Comparison of ENCODE assay signal across 9 cellular contexts in the genomic region with DNA sequence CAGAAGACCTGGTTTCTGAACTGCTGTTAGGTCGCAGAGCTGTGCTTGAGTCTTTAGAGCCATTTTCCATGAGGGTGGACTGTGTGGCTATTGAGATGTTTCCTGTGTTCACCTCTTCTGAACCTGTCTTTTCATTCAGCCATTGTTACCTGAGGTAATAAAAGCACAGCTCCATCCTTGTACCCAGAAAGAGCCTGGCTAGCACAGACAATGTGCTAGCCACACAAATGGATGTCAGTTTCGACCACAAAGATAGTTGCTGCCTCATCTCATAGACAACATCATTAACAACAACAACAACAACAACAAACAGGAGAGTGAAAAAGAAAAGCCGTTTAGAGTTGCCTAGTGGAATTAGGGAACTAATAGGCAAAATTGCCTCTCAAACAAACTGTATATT.
"Had no signal": no experiment of that assay in that cellular context is flagged by ENCODE, and none has a peak within 500 bp of the region (broad histone marks: within the 10 kb centered on the region; RNA-seq: fewer than 3 reads in every experiment).

No MANE protein-coding gene starts in this region.

- DNase-seq: GM23248, GOT3, H7, HFFc6, KBM-7 had no signal

- H3K27ac ChIP-seq: GM23248, HL-60, KMS-11 had no signal

- ATAC-seq: HCT116, HepG2 had no signal
